In genomic region chr2:12720181-12720580, GRCh38 we compare ENCODE assay signal across 9 cellular contexts. TPM values are rescaled to one million over a fixed set of nuclear protein-coding genes. Genes with fewer than 3 reads are reported as not detected.
DNase-seq lines count a peak whose midpoint lies in the region; ATAC-seq and TF ChIP-seq lines count a peak whose summit lies in the region.
"Had no signal": no experiment of that assay in that cellular context is flagged by ENCODE, and none has a peak within 500 bp of the region (broad histone marks: within the 10 kb centered on the region; RNA-seq: fewer than 3 reads in every experiment).

No MANE protein-coding gene starts in this region.

- H3K9me3 Mint-ChIP-seq in chondrocyte (ENCODE audit: low read depth), result no peaks in the 10 kb centered on the region
- no peaks in the 10 kb centered on the region for H3K9me3 Mint-ChIP-seq in naive thymus-derived CD8-positive, alpha-beta T cell

- ATAC-seq in naive thymus-derived CD8-positive, alpha-beta T cell, result no peak
- no peak for ATAC-seq in HG03565 (IDR thresholded peaks at IDR 0.05; ENCODE audit: unreplicated experiment)

- H3K9me3 ChIP-seq in BE2C, result no peaks in the 10 kb centered on the region

- TF ChIP-seq CTCF in BE2C (IDR thresholded peaks at IDR 0.05; ENCODE audit: low read depth, low read length) (no peak), NB4 (IDR thresholded peaks at IDR 0.05; ENCODE audit: low read depth, low read length) (no peak), chondrocyte (IDR thresholded peaks at IDR 0.05) (no peak)

- peaks cover 60% of the 10 kb centered on the region for H3K4me1 Mint-ChIP-seq in chondrocyte (ENCODE audit: low read depth)
- peaks cover 48 to 79% (median 70%) of the 10 kb centered on the region in 4 donors for H3K4me1 Mint-ChIP-seq in naive thymus-derived CD8-positive, alpha-beta T cell

- H3K27ac Mint-ChIP-seq in chondrocyte (ENCODE audit: unreplicated experiment), result peak overlapping the region; percentile 60
- H3K27ac Mint-ChIP-seq in naive thymus-derived CD8-positive, alpha-beta T cell, result peak overlapping the region in 4 of 10 donors; percentile 4 to 97 (median 24)

- H3K36me3 ChIP-seq in BE2C, result peaks cover 52% of the 10 kb centered on the region

- POLR2A ChIA-PET in naive thymus-derived CD8-positive, alpha-beta T cell (lab: Charles Lee), result interaction anchor here (0.7 to 1.6 kb wide), 2 partner anchors 10 to 211 kb away, joined by 3 to 6 read pairs; no protein-coding TSS in a partner anchor

- H3K4me1 ChIP-seq in BE2C, result peaks cover 3% of the 10 kb centered on the region

- no peak for TF ChIP-seq POLR2A in NB4 (IDR thresholded peaks at IDR 0.05; ENCODE audit: extremely low read depth, insufficient read length)

- H3K36me3 Mint-ChIP-seq in chondrocyte (ENCODE audit: low read depth), result peaks cover 11% of the 10 kb centered on the region
- peaks cover 6 to 35% (median 20%) of the 10 kb centered on the region in 3 donors for H3K36me3 Mint-ChIP-seq in naive thymus-derived CD8-positive, alpha-beta T cell

- H3K4me3 Mint-ChIP-seq in chondrocyte (ENCODE audit: unreplicated experiment), result peak overlapping the region; percentile 88
- H3K4me3 Mint-ChIP-seq in naive thymus-derived CD8-positive, alpha-beta T cell, result peak overlapping the region; percentile 92 to 100 (median 100)

- no peaks in the 10 kb centered on the region for H3K27me3 Mint-ChIP-seq in chondrocyte (ENCODE audit: low read depth)
- H3K27me3 Mint-ChIP-seq in naive thymus-derived CD8-positive, alpha-beta T cell, result no peaks in the 10 kb centered on the region

- H3K4me3 ChIP-seq in BE2C (ENCODE audit: low read depth, low read length) (peak overlapping the region; percentile 97), NB4 (ENCODE audit: low read depth, low read length) (peak overlapping the region; percentile 35)

- DNase-seq in BE2C (no peak), NB4 (ENCODE audit: low read depth) (peak; percentile 32), chondrocyte (ENCODE audit: low spot score) (no peak), globus pallidus (ENCODE audit: low spot score) (no peak), iPS-NIHi11 (ENCODE audit: low spot score) (no peak), MV-4-11 (lab: John Stamatoyannopoulos, UW) (no peak)
- no peak for DNase-seq in naive thymus-derived CD8-positive, alpha-beta T cell
- DNase-seq: NCI-H1436 treated with DMSO at 0.1 percent for 48 hours had no signal

- H3K27me3 ChIP-seq in BE2C, result no peaks in the 10 kb centered on the region

RNA-seq across cellular contexts. Expression of gene TRIB2, which starts 3.4 kb away (rescaled TPM):
- 318 TPM for polyA plus RNA-seq in BE2C (2012; ENCODE audit: insufficient read depth, insufficient read length, low read depth)
- total RNA-seq in chondrocyte, result 37.5 to 42.3 TPM (median 40.5 TPM) in 3 replicates
- 10 to 100 TPM; 77.0 to 85.1 TPM for total RNA-seq in naive thymus-derived CD8-positive, alpha-beta T cell
- polyA plus RNA-seq in naive thymus-derived CD8-positive, alpha-beta T cell, result 10 to 100 TPM; 22.5 to 30.5 (median 27.4) TPM
